10 cellular contexts compared by ENCODE assay signal in genomic region chr12:123278150-123278627, GRCh38. TPM values are rescaled to one million over a fixed set of nuclear protein-coding genes. Genes with fewer than 3 reads are reported as not detected.
DNase-seq lines count a peak whose midpoint lies in the region; ATAC-seq and TF ChIP-seq lines count a peak whose summit lies in the region.
"Had no signal": no experiment of that assay in that cellular context is flagged by ENCODE, and none has a peak within 500 bp of the region (broad histone marks: within the 10 kb centered on the region; RNA-seq: fewer than 3 reads in every experiment).

No MANE protein-coding gene starts in this region.

- H3K4me3 ChIP-seq in GM06990 (replicated peaks; ENCODE audit: low read depth, low read length): no peak overlapping the region
- H3K4me3 ChIP-seq: heart right ventricle had no signal

- DNase-seq in GM06990 (ENCODE audit: extremely low read depth, insufficient read length) (peak; percentile 72), HFFc6 (no peak), foreskin melanocyte (no peak), natural killer cell (no peak)
- no peak for DNase-seq in central memory CD8-positive, alpha-beta T cell (ENCODE audit: low spot score in 2 of 2)
- no peak for DNase-seq in stimulated activated CD4-positive, alpha-beta T cell treated with anti-CD3 and anti-CD28 coated beads, Interleukin-4, amount 100 ng/mL, for 4 hours
- DNase-seq: heart right ventricle; stimulated activated CD4-positive, alpha-beta T cell treated with anti-CD3 and anti-CD28 coated beads, Interleukin-4, amount 100 ng/mL, for 24 hours had no signal

- no peaks in the 10 kb centered on the region for H3K9me3 Mint-ChIP-seq in central memory CD8-positive, alpha-beta T cell
- H3K9me3 Mint-ChIP-seq in HFFc6 (no peaks in the 10 kb centered on the region), natural killer cell (no peaks in the 10 kb centered on the region)

- no peaks in the 10 kb centered on the region for H3K36me3 Mint-ChIP-seq in central memory CD8-positive, alpha-beta T cell (ENCODE audit: insufficient read depth)
- no peaks in the 10 kb centered on the region for H3K36me3 Mint-ChIP-seq in HFFc6 (ENCODE audit: low read depth)
- no peaks in the 10 kb centered on the region for H3K36me3 Mint-ChIP-seq in natural killer cell

- H3K4me1 Mint-ChIP-seq in central memory CD8-positive, alpha-beta T cell: no peaks in the 10 kb centered on the region
- no peaks in the 10 kb centered on the region for H3K4me1 Mint-ChIP-seq in HFFc6 (ENCODE audit: low read depth)
- no peaks in the 10 kb centered on the region for H3K4me1 Mint-ChIP-seq in natural killer cell

- no peak overlapping the region for H3K4me3 Mint-ChIP-seq in central memory CD8-positive, alpha-beta T cell
- H3K4me3 Mint-ChIP-seq in HFFc6: no peak overlapping the region
- no peak overlapping the region for H3K4me3 Mint-ChIP-seq in natural killer cell

- intact Hi-C loops in natural killer cell (cut with micrococcal nuclease): no loop called here

- H3K27me3 ChIP-seq in GM06990 (replicated peaks; ENCODE audit: control insufficient read depth, insufficient read depth, low read length): no peaks in the 10 kb centered on the region
- H3K27me3 ChIP-seq: heart right ventricle had no signal

- H3K36me3 ChIP-seq in GM06990 (ENCODE audit: control insufficient read depth, insufficient read depth, low read length): no peaks in the 10 kb centered on the region
- H3K36me3 ChIP-seq: heart right ventricle had no signal

- H3K27ac Mint-ChIP-seq in central memory CD8-positive, alpha-beta T cell (ENCODE audit: low read depth): no peak overlapping the region
- H3K27ac Mint-ChIP-seq in HFFc6: no peak overlapping the region
- H3K27ac Mint-ChIP-seq in natural killer cell: no peak overlapping the region

- TF ChIP-seq CTCF in GM06990 (IDR thresholded peaks at IDR 0.05; ENCODE audit: insufficient read depth, low read length, poor library complexity, severe bottlenecking) (no peak), HFFc6 (IDR thresholded peaks at IDR 0.05) (no peak), natural killer cell (IDR thresholded peaks at IDR 0.05) (no peak)

- ATAC-seq in GM19455 (IDR thresholded peaks at IDR 0.05; ENCODE audit: unreplicated experiment): peak; percentile 71
- peak; percentile 77 for ATAC-seq in HG03460 (IDR thresholded peaks at IDR 0.05; ENCODE audit: unreplicated experiment)
- ATAC-seq in central memory CD8-positive, alpha-beta T cell (replicated peaks; ENCODE audit: extremely low read depth, poor library complexity, severe bottlenecking): peak; percentile 19
- ATAC-seq in natural killer cell: no peak

- H3K27me3 Mint-ChIP-seq in central memory CD8-positive, alpha-beta T cell: no peaks in the 10 kb centered on the region
- peaks cover 2% of the 10 kb centered on the region; the same call in 1 of the 2 replicates for H3K27me3 Mint-ChIP-seq in HFFc6 (ENCODE audit: insufficient read depth)
- H3K27me3 Mint-ChIP-seq in natural killer cell (ENCODE audit: low read depth in 2 of 2): no peaks in the 10 kb centered on the region

RNA-seq across cellular contexts. Expression of gene CDK2AP1, which starts 6.5 kb away (rescaled TPM):
- 100 to 1,000 TPM; 325 to 389 (median 363) TPM for total RNA-seq in HFFc6 (2021; fragmentation: NEBNext Ultra II Directional; extraction: Animal tissue kit (Norgen Biotek cat#: 25700))
- 10 to 100 TPM in 2 of 3 donors, 1 to 10 TPM in 1; 8.2 to 13.3 (median 11.6) TPM for total RNA-seq in natural killer cell

RNA-seq across cellular contexts. Expression of gene MTRFR, which starts 45.0 kb away (rescaled TPM):
- 1 to 10 TPM; 7.8 to 9.1 (median 8.8) TPM for total RNA-seq in HFFc6 (2021; fragmentation: NEBNext Ultra II Directional; extraction: Animal tissue kit (Norgen Biotek cat#: 25700))
- 10 to 100 TPM; 16.2 to 18.5 (median 17.0) TPM for total RNA-seq in natural killer cell

RNA-seq across cellular contexts. Expression of gene MPHOSPH9, which starts 45.2 kb away (rescaled TPM):
- 10 to 100 TPM; 20.7 to 28.6 (median 24.4) TPM for total RNA-seq in HFFc6 (2021; fragmentation: NEBNext Ultra II Directional; extraction: Animal tissue kit (Norgen Biotek cat#: 25700))
- 100 to 1,000 TPM in 2 of 3 donors, 10 to 100 TPM in 1; 97.6 to 114 (median 109) TPM for total RNA-seq in natural killer cell

Comparison
In these comparisons a context has a peak if more than half of its experiments do, and no peak if none do; other contexts are left out.
1. ATAC-seq: peak in GM19455 (single experiment), HG03460 (single experiment) and central memory CD8-positive, alpha-beta T cell (single experiment); none in natural killer cell (0 of 3).
2. RNA of gene CDK2AP1, which starts 6.5 kb away (total RNA-seq): 325 to 389 TPM in HFFc6; 8.2 to 13.3 TPM in natural killer cell; every median in the first group is over 10 times any median in the second.